ENCODE assay signal across 13 cellular contexts in the genomic region with DNA sequence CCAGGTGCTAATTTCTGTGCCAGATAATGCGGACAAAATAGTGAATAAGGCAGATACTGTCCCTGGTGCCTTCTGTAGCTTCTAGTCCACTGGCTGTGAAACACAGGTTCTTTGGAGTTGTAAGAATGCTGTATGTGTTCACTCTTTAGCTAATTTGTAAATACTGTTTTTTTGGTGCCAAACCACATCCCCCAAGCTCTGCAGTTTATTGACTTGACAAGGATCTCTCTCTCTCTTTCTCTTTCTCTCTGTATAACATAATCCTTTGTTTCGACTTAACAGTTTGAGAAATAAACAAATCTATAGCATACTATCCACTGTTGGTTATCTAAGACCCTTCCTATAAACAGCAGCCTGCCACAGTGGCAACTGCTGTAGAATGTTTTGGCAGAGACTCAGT. TPM values are rescaled to one million over a fixed set of nuclear protein-coding genes. Genes with fewer than 3 reads are reported as not detected.
A peak's percentile ranks its signal among the peaks of the same experiment; 100 is the strongest.
DNase-seq lines count a peak whose midpoint lies in the region; ATAC-seq and TF ChIP-seq lines count a peak whose summit lies in the region.
"Had no signal": no experiment of that assay in that cellular context is flagged by ENCODE, and none has a peak within 500 bp of the region (broad histone marks: within the 10 kb centered on the region; RNA-seq: fewer than 3 reads in every experiment).

No MANE protein-coding gene starts in this region.

- no peaks in the 10 kb centered on the region for H3K9me2 ChIP-seq in OCI-LY1 (ENCODE audit: low read depth, low read length)

- H3K9me3 ChIP-seq in OCI-LY1 (ENCODE audit: low read length) = no peaks in the 10 kb centered on the region
- H3K9me3 ChIP-seq: sigmoid colon had no signal

- H3K4me3 Mint-ChIP-seq in Calu3 (ENCODE audit: low read depth, unreplicated experiment) (no peak overlapping the region), osteocyte (ENCODE audit: unreplicated experiment) (no peak overlapping the region)
- H3K4me3 Mint-ChIP-seq: dendritic cell treated with granulocyte-macrophage colony-stimulating factor and Interleukin-4, amounts not matched to agents 40 ng/mL and 50 ng/mL, for 4 days had no signal

- H3K27ac Mint-ChIP-seq in Calu3 (ENCODE audit: unreplicated experiment) (peak overlapping the region; percentile 23), osteocyte (ENCODE audit: unreplicated experiment) (peak overlapping the region; percentile 14)
- H3K27ac Mint-ChIP-seq: dendritic cell treated with granulocyte-macrophage colony-stimulating factor and Interleukin-4, amounts not matched to agents 40 ng/mL and 50 ng/mL, for 4 days had no signal

- ATAC-seq in HG03442 (IDR thresholded peaks at IDR 0.05; ENCODE audit: unreplicated experiment) = no peak

- peaks cover 87% of the 10 kb centered on the region for H3K4me1 Mint-ChIP-seq in Calu3 (ENCODE audit: low read depth, unreplicated experiment)
- H3K4me1 Mint-ChIP-seq in osteocyte (ENCODE audit: unreplicated experiment) = peaks cover 70% of the 10 kb centered on the region

- H3K27me3 ChIP-seq in OCI-LY1 (ENCODE audit: insufficient read depth, low read length) = no peaks in the 10 kb centered on the region
- H3K27me3 ChIP-seq: sigmoid colon had no signal

- no peak overlapping the region for H2AFZ ChIP-seq in OCI-LY1 (ENCODE audit: low read length)

- no peak for DNase-seq in Calu3
- peak; percentile 24 for DNase-seq in amniotic epithelial cell (ENCODE audit: low read depth)
- DNase-seq in osteocyte (ENCODE audit: extremely low spot score, unreplicated experiment) = no peak
- DNase-seq in RKO (ENCODE audit: low spot score) = no peak
- no peak for DNase-seq in GOT3 (lab: John Stamatoyannopoulos, UW)
- DNase-seq: foreskin fibroblast, KBM-7, NCI-H1694 treated with DMSO at 0.1 percent for 48 hours, NCI-H774, sigmoid colon had no signal

- H3K79me2 ChIP-seq in OCI-LY1 (ENCODE audit: insufficient read depth, low read length) = peaks cover 77% of the 10 kb centered on the region

- no peaks in the 10 kb centered on the region for H4K20me1 ChIP-seq in OCI-LY1 (ENCODE audit: insufficient read depth, low read length)

- intact Hi-C loops in Calu3 (cut with micrococcal nuclease; ENCODE audit: unreplicated experiment) = no loop called here

- CTCF ChIA-PET in Calu3 (lab: Charles Lee) = interaction anchor here (1.2 kb wide), 1 partner anchor 34 kb away, joined by 3 read pairs; no protein-coding TSS in a partner anchor

- peak overlapping the region; percentile 68 for H3K27ac ChIP-seq in OCI-LY1 (ENCODE audit: low read depth, low read length, poor library complexity, severe bottlenecking)

- H3K4me1 ChIP-seq in OCI-LY1 (ENCODE audit: insufficient read depth, low read length, severe bottlenecking) = peaks cover 91% of the 10 kb centered on the region

- H3K36me3 ChIP-seq in OCI-LY1 (ENCODE audit: insufficient read depth, low read length) = peaks cover 46% of the 10 kb centered on the region
- H3K36me3 ChIP-seq: sigmoid colon had no signal

- no peak overlapping the region for H3K4me3 ChIP-seq in OCI-LY1 (ENCODE audit: low read depth, low read length, poor library complexity, severe bottlenecking)
- H3K4me3 ChIP-seq: sigmoid colon had no signal

- H3K4me2 ChIP-seq in OCI-LY1 (ENCODE audit: low read length) = peak overlapping the region; percentile 21; the same call in 1 of the 2 replicates

- no TSS peak for BruUV-seq in Calu3 (replicated peaks; lab: Mats Ljungman, UMichigan)

- no peaks in the 10 kb centered on the region for H3K27me3 Mint-ChIP-seq in Calu3 (ENCODE audit: unreplicated experiment)
- no peaks in the 10 kb centered on the region for H3K27me3 Mint-ChIP-seq in osteocyte (ENCODE audit: unreplicated experiment)

- H3K36me3 Mint-ChIP-seq in Calu3 (ENCODE audit: insufficient read depth, unreplicated experiment) (peaks cover 85% of the 10 kb centered on the region), osteocyte (ENCODE audit: unreplicated experiment) (peaks cover 8% of the 10 kb centered on the region)

- no peaks in the 10 kb centered on the region; the same call in 1 of the 2 replicates for H3F3A ChIP-seq in OCI-LY1 (ENCODE audit: insufficient read depth, low read length)

- TF ChIP-seq CTCF in Calu3 (IDR thresholded peaks at IDR 0.05; ENCODE audit: unreplicated experiment) = no peak
- TF ChIP-seq CTCF in OCI-LY1 (IDR thresholded peaks at IDR 0.05; ENCODE audit: low read length) = no peak
- TF ChIP-seq CTCF in osteocyte (IDR thresholded peaks at IDR 0.05) = no peak

- 0 out of 2 replicates have a peak overlapping the region, but pooled peaks have one; percentile 10 for H3K9ac ChIP-seq in OCI-LY1 (ENCODE audit: low read length)

- no peaks in the 10 kb centered on the region for H3K9me3 Mint-ChIP-seq in Calu3 (ENCODE audit: low read depth, unreplicated experiment)
- no peaks in the 10 kb centered on the region for H3K9me3 Mint-ChIP-seq in osteocyte (ENCODE audit: unreplicated experiment)
- H3K9me3 Mint-ChIP-seq: dendritic cell treated with granulocyte-macrophage colony-stimulating factor and Interleukin-4, amounts not matched to agents 40 ng/mL and 50 ng/mL, for 4 days had no signal

RNA-seq across cellular contexts. Expression of a gene that starts 7.5 kb away (rescaled TPM):
- total RNA-seq in Calu3 (2022) (121 and 147 TPM in 2 replicates), osteocyte (35.8 and 39.7 TPM in 2 replicates)
